Comparison of ENCODE assay signal across 8 cellular contexts in genomic region chr2:55048514-55048924, GRCh38. TPM values are rescaled to one million over a fixed set of nuclear protein-coding genes. Genes with fewer than 3 reads are reported as not detected.
DNase-seq lines count a peak whose midpoint lies in the region; ATAC-seq and TF ChIP-seq lines count a peak whose summit lies in the region.

No MANE protein-coding gene starts in this region.

- no peaks in the 10 kb centered on the region for H3K9me3 ChIP-seq in PC-9 (ENCODE audit: insufficient read depth, low read depth)
- no peaks in the 10 kb centered on the region for H3K9me3 ChIP-seq in uterus

- H2BK120ac ChIP-seq in mesendoderm (ENCODE audit: low read depth, low read length), result no peak overlapping the region

- H3K4me3 Mint-ChIP-seq in chondrocyte (ENCODE audit: unreplicated experiment), result peak overlapping the region; percentile 100

- H2AK5ac ChIP-seq in mesendoderm (ENCODE audit: low read length), result peak overlapping the region; percentile 53

- no peak overlapping the region for H2AFZ ChIP-seq in PC-9

- no peak overlapping the region for H3K18ac ChIP-seq in mesendoderm (ENCODE audit: low read length)

- H3K27me3 Mint-ChIP-seq in chondrocyte (ENCODE audit: low read depth), result no peaks in the 10 kb centered on the region

- H2BK5ac ChIP-seq in mesendoderm (ENCODE audit: low read length), result no peak overlapping the region

- in situ Hi-C loops in G401 (cut with HindIII; ENCODE audit: low sequenced_read_pairs), result no loop called here

- H3K4me1 ChIP-seq in PC-9 (replicated peaks; ENCODE audit: insufficient read depth) (peaks cover 54% of the 10 kb centered on the region), mesendoderm (ENCODE audit: control insufficient read depth, low read depth, low read length) (peaks cover 8% of the 10 kb centered on the region), uterus (peaks cover 0 to 9% of the 10 kb centered on the region in 2 donors)

- ATAC-seq in GM19463 (IDR thresholded peaks at IDR 0.05; ENCODE audit: unreplicated experiment), result no peak
- no peak for ATAC-seq in HG02763 (IDR thresholded peaks at IDR 0.05; ENCODE audit: unreplicated experiment)

- no CpG with 5 or more reads among the region's 11 CpGs for WGBS in mesendoderm (ENCODE audit: extremely low coverage, insufficient coverage, low lambda C conversion rate)

- H3K27me3 ChIP-seq in PC-9 (ENCODE audit: insufficient read depth, low read depth) (no peaks in the 10 kb centered on the region), mesendoderm (ENCODE audit: insufficient read depth, low read length, poor library complexity) (no peaks in the 10 kb centered on the region), uterus (no peaks in the 10 kb centered on the region)

- no peak overlapping the region for H3K23ac ChIP-seq in mesendoderm (ENCODE audit: low read length)

- H3K4me2 ChIP-seq in PC-9 (peak overlapping the region; percentile 93), mesendoderm (ENCODE audit: low read length) (peak overlapping the region; percentile 46)

- H3K9ac ChIP-seq in mesendoderm (ENCODE audit: low read length), result peak overlapping the region; percentile 100

- intact Hi-C loops in PC-9 (cut with micrococcal nuclease; ENCODE audit: unreplicated experiment), result loop anchor here (5.0 kb wide), 1 partner anchor 66 kb away; no protein-coding TSS in a partner anchor
- intact Hi-C loops in uterus (cut with DNase I; ENCODE audit: low total_unique reads), result no loop called here

- peak overlapping the region; percentile 100 for H3K56ac ChIP-seq in mesendoderm (ENCODE audit: low read length)

- no peak overlapping the region for H4K8ac ChIP-seq in mesendoderm (ENCODE audit: low read depth, low read length)

- H3K79me2 ChIP-seq in PC-9 (ENCODE audit: low read depth) (peaks cover 85% of the 10 kb centered on the region), mesendoderm (ENCODE audit: control insufficient read depth, insufficient read depth, low read length) (peaks cover 56% of the 10 kb centered on the region)

- no peak overlapping the region for H3K4ac ChIP-seq in mesendoderm (ENCODE audit: low read depth, low read length)

- H3K4me1 Mint-ChIP-seq in chondrocyte (ENCODE audit: low read depth), result peaks cover 54% of the 10 kb centered on the region

- TF ChIP-seq POLR2A in uterus (IDR thresholded peaks at IDR 0.05), result no peak

- H3K36me3 Mint-ChIP-seq in chondrocyte (ENCODE audit: low read depth), result peaks cover 5% of the 10 kb centered on the region

- TF ChIP-seq CTCF in AG09319 (IDR thresholded peaks at IDR 0.05; ENCODE audit: low read depth, low read length) (peak; percentile 13), PC-9 (conservative IDR thresholded peaks at IDR 0.05) (no peak), chondrocyte (IDR thresholded peaks at IDR 0.05) (no peak), uterus (IDR thresholded peaks at IDR 0.05) (no peak)

- BruUV-seq in PC-9 (replicated peaks; lab: Mats Ljungman, UMichigan), result no TSS peak

- peaks cover 53% of the 10 kb centered on the region for H4K20me1 ChIP-seq in PC-9 (ENCODE audit: insufficient read depth)

- no peaks in the 10 kb centered on the region for H3K9me3 Mint-ChIP-seq in chondrocyte (ENCODE audit: low read depth)

- peak overlapping the region; percentile 93 for H3K4me3 ChIP-seq in PC-9
- peak overlapping the region; percentile 93 for H3K4me3 ChIP-seq in mesendoderm (ENCODE audit: low read length)
- H3K4me3 ChIP-seq in uterus, result peak overlapping the region; percentile 75 to 81

- H3K9me2 ChIP-seq in PC-9 (ENCODE audit: insufficient read depth), result no peaks in the 10 kb centered on the region

- CTCF ChIA-PET in PC-9 (lab: Charles Lee), result interaction anchor here (0.6 to 2.5 kb wide), 11 partner anchors 16 to 149 kb away, joined by 3 to 7 read pairs (median 3); no protein-coding TSS in a partner anchor

- H2BK15ac ChIP-seq in mesendoderm (replicated peaks; ENCODE audit: low read depth), result no peak overlapping the region

- H4K5ac ChIP-seq in mesendoderm (ENCODE audit: low read length), result no peak overlapping the region

- no peaks in the 10 kb centered on the region for H3K79me1 ChIP-seq in mesendoderm (ENCODE audit: low read length)

- POLR2A ChIA-PET in PC-9 (lab: Charles Lee; ENCODE audit: unreplicated experiment), result interaction anchor here (0.6 to 0.9 kb wide), 7 partner anchors 11 to 456 kb away, joined by 3 to 8 read pairs (median 4); no protein-coding TSS in a partner anchor

- H3K27ac ChIP-seq in PC-9 (peak overlapping the region; percentile 96), mesendoderm (ENCODE audit: low read depth, low read length) (no peak overlapping the region), uterus (peak overlapping the region; percentile 98)

- H3K36me3 ChIP-seq in PC-9 (ENCODE audit: low read depth) (peaks cover 38% of the 10 kb centered on the region), mesendoderm (ENCODE audit: control insufficient read depth, insufficient read depth, low read length) (no peaks in the 10 kb centered on the region), uterus (no peaks in the 10 kb centered on the region)

- no peak for DNase-seq in AG09319 (ENCODE audit: extremely low read depth, low read depth)
- DNase-seq in G401 (ENCODE audit: low spot score), result peak; percentile 61
- no peak for DNase-seq in PC-9
- no peak for DNase-seq in chondrocyte (ENCODE audit: low spot score)
- DNase-seq in mesendoderm, result peak; percentile 61
- DNase-seq in uterus, result peak in 1 of 2 donors; percentile 25

- H3F3A ChIP-seq in PC-9 (ENCODE audit: insufficient read depth, low read depth), result peaks cover 58% of the 10 kb centered on the region

- H3K27ac Mint-ChIP-seq in chondrocyte (ENCODE audit: unreplicated experiment), result peak overlapping the region; percentile 100

RNA-seq across cellular contexts. Expression of gene RTN4, which starts 1.7 kb away (rescaled TPM):
- 80.7 and 110 TPM in 2 replicates for total RNA-seq in G401 (2014; rRNA removed; shearing (Covaris generic))
- total RNA-seq in PC-9 (2021) (342 and 343 TPM in 2 replicates), chondrocyte (560 to 819 TPM (median 766 TPM) in 3 replicates), uterus (100 to 1,000 TPM; 119 to 205 (median 154) TPM)
- polyA plus RNA-seq in mesendoderm (2013, experiment 1 of 2), result 369 TPM
- polyA plus RNA-seq in mesendoderm (2013, experiment 2 of 2), result 372 TPM

Comparison
In these comparisons a context has a peak if more than half of its experiments do, and no peak if none do; other contexts are left out.
1. DNase-seq: peak in G401 (single experiment) and mesendoderm (single experiment); none in AG09319 (single experiment), PC-9 (0 of 2) and chondrocyte (single experiment).
2. Peak in every context shown above with its lines, with median percentiles within 50 percentile points of each other: H3K4me3 ChIP-seq.